Comparison of ENCODE assay signal across 8 cellular contexts in genomic region chr1:113073457-113073950, GRCh38. TPM values are rescaled to one million over a fixed set of nuclear protein-coding genes. Genes with fewer than 3 reads are reported as not detected.
DNase-seq lines count a peak whose midpoint lies in the region; ATAC-seq and TF ChIP-seq lines count a peak whose summit lies in the region.

No MANE protein-coding gene starts in this region.

- ATAC-seq in GM19324 (IDR thresholded peaks at IDR 0.05; ENCODE audit: low FRiP score, unreplicated experiment) (peak; percentile 23), HG03432 (IDR thresholded peaks at IDR 0.05; ENCODE audit: unreplicated experiment) (peak; percentile 25), activated B cell treated with CpG ODN at 0.5 μM for 24 hours (ENCODE audit: low read depth) (no peak), Right ventricle myocardium inferior (peak; percentile 58)

- CTCF ChIA-PET in activated B cell treated with CpG ODN at 0.5 μM for 24 hours (lab: Charles Lee): interaction anchor here (0.7 to 3.4 kb wide), 27 partner anchors 15 to 1212 kb away, joined by 3 to 36 read pairs (median 5); partner anchors contain the start of genes MOV10, PHTF1, PPM1J and SLC16A1

- H3K27ac Mint-ChIP-seq in activated B cell treated with CpG ODN at 0.5 μM for 24 hours: peak overlapping the region; percentile 95

- POLR2A ChIA-PET in activated B cell treated with CpG ODN at 0.5 μM for 24 hours (lab: Charles Lee): interaction anchor here (0.6 to 2.4 kb wide), 12 partner anchors 16 to 1209 kb away, joined by 3 to 29 read pairs (median 6); partner anchors contain the start of genes HIPK1, PHTF1, PPM1J and SLC16A1

- peak overlapping the region; percentile 63 for H2AFZ ChIP-seq in parathyroid adenoma

- no peak overlapping the region for H3K9ac ChIP-seq in parathyroid adenoma

- no peaks in the 10 kb centered on the region for H3K9me3 ChIP-seq in parathyroid adenoma (ENCODE audit: control insufficient read depth, low read length)

- no peaks in the 10 kb centered on the region for H3K27me3 ChIP-seq in parathyroid adenoma (ENCODE audit: control insufficient read depth, insufficient read depth, low read length)

- DNase-seq in COLO829 (ENCODE audit: low spot score) (peak; percentile 5), activated B cell treated with CpG ODN at 0.5 μM for 24 hours (no peak), Right ventricle myocardium inferior (ENCODE audit: missing footprints) (no peak), NCI-H1105 treated with DMSO at 0.1 percent for 48 hours (lab: John Stamatoyannopoulos, UW) (no peak), ecto neural progenitor cell (ENCODE audit: low spot score) (no peak)

- TF ChIP-seq CTCF in activated B cell treated with CpG ODN at 0.5 μM for 24 hours (IDR thresholded peaks at IDR 0.05) (no peak), parathyroid adenoma (IDR thresholded peaks at IDR 0.05) (peak; percentile 19)

- peaks cover 31% of the 10 kb centered on the region for H3K4me1 Mint-ChIP-seq in activated B cell treated with CpG ODN at 0.5 μM for 24 hours

- peak overlapping the region; percentile 93 for H3K4me3 ChIP-seq in parathyroid adenoma (ENCODE audit: low read depth, low read length)

- no peaks in the 10 kb centered on the region for H3K9me3 Mint-ChIP-seq in activated B cell treated with CpG ODN at 0.5 μM for 24 hours

- H3K27ac ChIP-seq in parathyroid adenoma: peak overlapping the region; percentile 73

- no peaks in the 10 kb centered on the region for H3K27me3 Mint-ChIP-seq in activated B cell treated with CpG ODN at 0.5 μM for 24 hours

- H3K4me2 ChIP-seq in parathyroid adenoma (ENCODE audit: low read length): peak overlapping the region; percentile 66

- peak overlapping the region; percentile 95 for H3K4me3 Mint-ChIP-seq in activated B cell treated with CpG ODN at 0.5 μM for 24 hours

- H3K4me1 ChIP-seq in parathyroid adenoma: peaks cover 5% of the 10 kb centered on the region

- no peaks in the 10 kb centered on the region for H3K36me3 ChIP-seq in parathyroid adenoma (ENCODE audit: control insufficient read depth, insufficient read depth, low read length)

- peaks cover 3% of the 10 kb centered on the region for H3K79me2 ChIP-seq in parathyroid adenoma

- intact Hi-C loops in activated B cell treated with CpG ODN at 0.5 μM for 24 hours (cut with micrococcal nuclease): loop anchor here (2.0 to 10.0 kb wide), 16 partner anchors 39 to 1681 kb away; partner anchors contain the start of genes BCAS2, CAPZA1, CSDE1 and HIPK1
- intact Hi-C loops in Right ventricle myocardium inferior (cut with DNase I): loop anchor here (5.0 kb wide), 1 partner anchor 604 kb away; no protein-coding TSS in a partner anchor

- peaks cover 22% of the 10 kb centered on the region for H3K36me3 Mint-ChIP-seq in activated B cell treated with CpG ODN at 0.5 μM for 24 hours (ENCODE audit: low read depth)

RNA-seq across cellular contexts. Expression of gene LRIG2, which starts 0.5 kb away (rescaled TPM):
- total RNA-seq in activated B cell treated with CpG ODN at 0.5 μM for 24 hours (23.8 and 30.7 TPM in 2 replicates), Right ventricle myocardium inferior (7.8 TPM)
